8 cellular contexts compared by ENCODE assay signal in the genomic region with DNA sequence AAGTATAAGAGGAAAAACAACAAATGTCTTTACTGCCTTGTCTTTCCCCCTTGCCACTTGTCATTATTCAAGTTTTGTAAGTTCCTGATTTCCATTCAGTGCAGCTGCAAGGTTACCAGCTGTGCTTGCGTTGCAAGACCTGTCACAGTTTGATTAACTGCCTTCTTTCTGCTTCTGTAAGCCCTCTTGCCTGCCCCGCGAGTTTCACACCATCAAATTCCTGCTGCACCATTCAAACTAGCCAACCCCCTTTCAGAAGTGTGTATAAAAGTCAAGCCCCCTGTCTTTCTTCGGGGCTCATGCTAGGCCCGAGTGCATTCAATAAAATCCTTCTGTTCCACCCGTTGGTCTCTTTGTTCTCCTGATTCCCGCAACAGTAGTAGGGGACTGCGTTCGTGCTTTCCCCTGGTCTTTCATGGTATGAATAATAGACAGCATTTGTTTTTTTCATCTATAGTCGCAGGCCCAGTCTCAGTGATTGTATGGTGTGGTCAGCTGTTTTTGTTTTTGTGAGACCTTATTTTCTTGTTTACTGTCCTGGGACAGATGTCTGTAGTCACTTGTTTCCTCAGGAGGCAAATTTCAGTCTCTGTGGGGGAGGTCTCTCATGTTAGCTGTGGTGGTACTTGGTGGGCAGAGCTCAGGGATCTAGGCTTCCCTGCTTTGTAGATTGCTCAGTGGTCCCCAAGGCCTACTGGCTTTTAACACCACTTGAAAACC.
A peak's percentile ranks its signal among the peaks of the same experiment; 100 is the strongest.
DNase-seq lines count a peak whose midpoint lies in the region; ATAC-seq and TF ChIP-seq lines count a peak whose summit lies in the region.
"Not testable (repeated sequence)": the region's sequence is repeated elsewhere in the genome, so short reads cannot be mapped to it uniquely, and the experiment has no call there.

No MANE protein-coding gene starts in this region.

- not testable (repeated sequence) for H3K4me1 ChIP-seq in tibial nerve

- POLR2A ChIA-PET in activated CD4-positive, alpha-beta T cell treated with anti-CD3 and anti-CD28 coated beads for 36 hours (lab: Charles Lee): interaction anchor here (0.8 to 1.3 kb wide), 8 partner anchors 10 to 1946 kb away, joined by 3 to 93 read pairs (median 6); no protein-coding TSS in a partner anchor

- H3K36me3 ChIP-seq in tibial nerve: not testable (repeated sequence)

- not testable (repeated sequence) for TF ChIP-seq CTCF in brain (conservative IDR thresholded peaks at IDR 0.05); omental fat pad (IDR thresholded peaks at IDR 0.05); tibial nerve (IDR thresholded peaks at IDR 0.05)

- H3K27me3 ChIP-seq in tibial nerve: not testable (repeated sequence)

- peak overlapping the region; percentile 54 to 96 (median 85) for H3K27ac ChIP-seq in tibial nerve

- 18 to 20% methylated on average over 7 to 8 of the region's 10 CpGs for WGBS in tibial nerve, 2 donors

- CTCF ChIA-PET in activated CD4-positive, alpha-beta T cell treated with anti-CD3 and anti-CD28 coated beads for 36 hours (lab: Charles Lee): not testable (repeated sequence)

- ATAC-seq in HG03103 (IDR thresholded peaks at IDR 0.05; ENCODE audit: low read depth, unreplicated experiment) (peak; percentile 34), left ventricle myocardium superior (peak; percentile 11), omental fat pad (ENCODE audit: low FRiP score) (peak; percentile 42)
- not testable (repeated sequence) for ATAC-seq in activated CD4-positive, alpha-beta T cell treated with anti-CD3 and anti-CD28 coated beads for 36 hours

- TF ChIP-seq POLR2A in tibial nerve (IDR thresholded peaks at IDR 0.05): not testable (repeated sequence)

- DNase-seq in ELR (ENCODE audit: low read depth) (peak; percentile 89), NOMO-1 treated with DMSO at 0.1 percent for 48 hours (lab: John Stamatoyannopoulos, UW; ENCODE audit: unreplicated experiment) (peak; percentile 28)
- DNase-seq in activated CD4-positive, alpha-beta T cell treated with anti-CD3 and anti-CD28 coated beads for 36 hours: peak; percentile 35
- DNase-seq in left ventricle myocardium superior; omental fat pad (ENCODE audit: low spot score); tibial nerve (ENCODE audit: low spot score in 2 of 2): not testable (repeated sequence)

- not testable (repeated sequence) for H3K9me3 Mint-ChIP-seq in activated CD4-positive, alpha-beta T cell treated with anti-CD3 and anti-CD28 coated beads for 36 hours (ENCODE audit: low read depth); brain

- intact Hi-C loops in activated CD4-positive, alpha-beta T cell treated with anti-CD3 and anti-CD28 coated beads for 36 hours (cut with DNase I, micrococcal nuclease): loop anchor here in 1 of 2 experiments (1.0 kb wide), 1 partner anchor 11 kb away; no protein-coding TSS in a partner anchor
- intact Hi-C loops in left ventricle myocardium superior (cut with micrococcal nuclease): not testable (repeated sequence)

- H3K27me3 Mint-ChIP-seq in activated CD4-positive, alpha-beta T cell treated with anti-CD3 and anti-CD28 coated beads for 36 hours; brain: not testable (repeated sequence)

- not testable (repeated sequence) for H3K4me3 ChIP-seq in tibial nerve

- H3K9me3 ChIP-seq in tibial nerve: not testable (repeated sequence)

- H3K4me3 Mint-ChIP-seq in activated CD4-positive, alpha-beta T cell treated with anti-CD3 and anti-CD28 coated beads for 36 hours: peak overlapping the region; percentile 76
- peak overlapping the region; percentile 95 to 99 (median 98) for H3K4me3 Mint-ChIP-seq in brain

- peaks cover 11% of the 10 kb centered on the region for H3K4me1 Mint-ChIP-seq in activated CD4-positive, alpha-beta T cell treated with anti-CD3 and anti-CD28 coated beads for 36 hours
- peaks cover 14% of the 10 kb centered on the region for H3K4me1 Mint-ChIP-seq in brain

- not testable (repeated sequence) for H3K36me3 Mint-ChIP-seq in activated CD4-positive, alpha-beta T cell treated with anti-CD3 and anti-CD28 coated beads for 36 hours (ENCODE audit: low read depth); brain

- peak overlapping the region; percentile 99 for H3K27ac Mint-ChIP-seq in activated CD4-positive, alpha-beta T cell treated with anti-CD3 and anti-CD28 coated beads for 36 hours
- H3K27ac Mint-ChIP-seq in brain: peak overlapping the region; percentile 100

- TF ChIP-seq EP300 in tibial nerve (IDR thresholded peaks at IDR 0.05): not testable (repeated sequence)
